ENCODE assay signal across 16 cellular contexts in the genomic region with DNA sequence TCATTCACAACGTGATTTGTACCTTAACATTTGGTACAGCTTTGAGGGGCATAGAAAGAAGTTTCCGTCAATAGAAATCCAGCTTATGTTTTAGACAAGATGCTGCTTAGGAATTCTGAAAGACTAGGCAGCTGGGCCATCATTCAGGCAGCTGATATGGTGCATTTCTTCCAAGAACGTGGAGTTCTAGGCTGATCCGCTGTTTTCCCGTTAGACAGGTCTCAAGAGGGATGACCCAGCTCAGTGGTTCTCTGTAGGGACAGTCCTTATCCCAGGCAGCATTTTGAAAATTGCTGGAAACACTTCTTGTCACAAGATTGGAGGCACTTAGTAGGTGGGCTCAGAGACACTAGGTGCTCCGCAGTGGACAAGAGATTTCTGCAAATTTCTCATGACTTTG.
DNase-seq lines count a peak whose midpoint lies in the region; ATAC-seq and TF ChIP-seq lines count a peak whose summit lies in the region.
"Had no signal": no experiment of that assay in that cellular context is flagged by ENCODE, and none has a peak within 500 bp of the region (broad histone marks: within the 10 kb centered on the region; RNA-seq: fewer than 3 reads in every experiment).

No MANE protein-coding gene starts in this region.

- H3K9me3 ChIP-seq in heart left ventricle (no peaks in the 10 kb centered on the region), esophagus muscularis mucosa (no peaks in the 10 kb centered on the region), gastrocnemius medialis (no peaks in the 10 kb centered on the region)

- H3K4me1 ChIP-seq in heart left ventricle (peaks cover 0 to 7% (median 0%) of the 10 kb centered on the region in 12 donors), esophagus muscularis mucosa (peaks cover 0 to 4% (median 0%) of the 10 kb centered on the region in 4 donors), gastrocnemius medialis (no peaks in the 10 kb centered on the region)

- H3K27me3 ChIP-seq in heart left ventricle (peaks cover 0 to 5% (median 0%) of the 10 kb centered on the region in 9 donors), esophagus muscularis mucosa (peaks cover 0 to 17% (median 0%) of the 10 kb centered on the region in 4 donors), gastrocnemius medialis (no peaks in the 10 kb centered on the region)

- H3K27ac ChIP-seq in heart left ventricle: no peak overlapping the region
- H3K27ac ChIP-seq in esophagus muscularis mucosa (replicated peaks in 1 of 4): no peak overlapping the region
- H3K27ac ChIP-seq in gastrocnemius medialis: peak overlapping the region in 3 of 4 donors; percentile 34 to 65 (median 39)

- no peak for DNase-seq in heart left ventricle
- no peak for DNase-seq in cardiac septum (ENCODE audit: low spot score)
- DNase-seq in esophagus muscularis mucosa (ENCODE audit: extremely low spot score): peak; percentile 8
- peak; percentile 16 to 24 for DNase-seq in gastrocnemius medialis
- DNase-seq in NCI-H2081 (lab: John Stamatoyannopoulos, UW): no peak
- DNase-seq: C1 segment of cervical spinal cord; Calu3; CD4-positive, alpha-beta memory T cell; COR-L47; DMS53; DMS79 treated with DMSO at 0.1 percent for 48 hours; GF-D8; H9 had no signal

- no peak for TF ChIP-seq EP300 in esophagus muscularis mucosa (IDR thresholded peaks at IDR 0.05)

- in situ Hi-C loops in gastrocnemius medialis (cut with MboI; ENCODE audit: low sequenced_read_pairs in 4 of 4): no loop called here

- no peak for TF ChIP-seq POLR2A in heart left ventricle (IDR thresholded peaks at IDR 0.05)
- TF ChIP-seq POLR2A in esophagus muscularis mucosa (IDR thresholded peaks at IDR 0.05; ENCODE audit: low read depth): no peak
- no peak for TF ChIP-seq POLR2A in gastrocnemius medialis (IDR thresholded peaks at IDR 0.05)

- no peak overlapping the region for H3K4me3 ChIP-seq in heart left ventricle
- H3K4me3 ChIP-seq in esophagus muscularis mucosa: no peak overlapping the region
- no peak overlapping the region for H3K4me3 ChIP-seq in gastrocnemius medialis
- H3K4me3 ChIP-seq: GM23338 had no signal

- no peaks in the 10 kb centered on the region for H3K36me3 ChIP-seq in heart left ventricle
- no peaks in the 10 kb centered on the region for H3K36me3 ChIP-seq in esophagus muscularis mucosa
- H3K36me3 ChIP-seq in gastrocnemius medialis: no peaks in the 10 kb centered on the region

- WGBS in heart left ventricle, 4 donors: 61 to 76% (median 70%) methylated on average over 6 of the region's 6 CpGs
- WGBS in esophagus muscularis mucosa: 75% methylated on average over 6 of the region's 6 CpGs

- intact Hi-C loops in heart left ventricle (cut with DNase I): no loop called here
- intact Hi-C loops in cardiac septum (cut with DNase I): no loop called here
- intact Hi-C loops in esophagus muscularis mucosa (cut with DNase I): no loop called here
- intact Hi-C loops in gastrocnemius medialis (cut with DNase I; ENCODE audit: low total_unique reads): no loop called here

- peak in 3 of 4 donors; percentile 22 to 58 (median 57) for ATAC-seq in heart left ventricle
- ATAC-seq in gastrocnemius medialis: peak in 1 of 2 donors; percentile 81
- no peak for ATAC-seq in HG03025 (IDR thresholded peaks at IDR 0.05; ENCODE audit: low FRiP score, unreplicated experiment)
- ATAC-seq: GM23338, HCT116 had no signal

- no peak for TF ChIP-seq CTCF in heart left ventricle (IDR thresholded peaks at IDR 0.05)
- TF ChIP-seq CTCF in esophagus muscularis mucosa (IDR thresholded peaks at IDR 0.05): no peak
- no peak for TF ChIP-seq CTCF in gastrocnemius medialis (IDR thresholded peaks at IDR 0.05 in 4 of 5, conservative IDR thresholded peaks at IDR 0.05 in 1 of 5)

Comparison
In these comparisons a context has a peak if more than half of its experiments do, and no peak if none do; other contexts are left out.
1. DNase-seq: peak in esophagus muscularis mucosa (single experiment) and gastrocnemius medialis (2 of 2); none in heart left ventricle (0 of 5), cardiac septum (single experiment) and NCI-H2081 (0 of 2).
2. H3K27ac ChIP-seq: peak in gastrocnemius medialis (3 of 4); none in heart left ventricle (0 of 12) and esophagus muscularis mucosa (0 of 4).